Comparison of ENCODE assay signal across 1 cellular context in the genomic region with DNA sequence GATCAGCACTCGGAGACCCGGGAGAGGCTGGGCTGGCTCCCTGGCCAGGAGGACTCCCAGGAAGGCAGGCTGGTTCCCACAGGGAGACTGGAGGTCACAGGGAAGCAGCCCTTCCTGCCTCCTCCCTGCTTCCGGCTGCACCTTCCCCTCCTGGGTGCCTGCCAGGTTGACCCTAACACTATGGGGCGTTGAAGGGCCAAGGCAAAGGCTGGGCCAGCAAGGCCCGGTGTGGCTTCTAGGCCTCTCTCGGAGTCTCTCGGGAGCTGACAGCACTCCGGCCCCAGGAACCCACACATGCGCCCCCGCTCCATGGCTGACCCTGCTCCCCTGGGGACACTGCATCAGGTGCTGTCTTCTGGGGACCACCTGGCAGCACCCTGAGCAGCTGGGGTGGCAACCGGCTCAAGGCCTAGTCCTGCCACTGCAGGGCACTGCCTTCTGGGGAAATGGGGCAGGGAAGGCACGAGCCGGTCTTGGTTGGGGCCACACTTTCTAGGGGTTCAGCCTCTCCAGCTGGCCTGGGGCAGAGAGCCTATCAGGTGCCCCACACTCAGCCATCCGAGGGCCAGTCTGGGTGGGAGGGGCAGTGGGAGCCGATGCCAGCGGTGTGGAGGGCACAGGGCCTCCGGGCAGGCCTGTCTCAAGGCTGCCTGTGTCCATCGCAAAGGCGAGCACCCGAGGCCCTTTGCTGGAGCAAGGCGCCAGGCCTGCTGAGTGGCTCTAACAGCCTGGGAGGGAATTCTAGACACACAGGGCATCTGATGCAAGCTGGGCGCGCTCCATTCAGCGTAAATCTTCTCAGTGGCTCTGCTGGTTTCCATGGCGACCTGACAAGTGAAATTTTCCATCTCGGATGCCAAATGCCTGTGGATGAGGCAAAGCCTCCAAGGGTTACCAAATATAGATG.
A peak's percentile ranks its signal among the peaks of the same experiment; 100 is the strongest.
TF ChIP-seq lines count a peak whose summit lies in the region.

No MANE protein-coding gene starts in this region.

TF ChIP-seq in HepG2, 621 proteins besides CTCF, POLR2A, EP300 and RAD21 (continued from another document):
- TF ChIP-seq, protein P1, sequence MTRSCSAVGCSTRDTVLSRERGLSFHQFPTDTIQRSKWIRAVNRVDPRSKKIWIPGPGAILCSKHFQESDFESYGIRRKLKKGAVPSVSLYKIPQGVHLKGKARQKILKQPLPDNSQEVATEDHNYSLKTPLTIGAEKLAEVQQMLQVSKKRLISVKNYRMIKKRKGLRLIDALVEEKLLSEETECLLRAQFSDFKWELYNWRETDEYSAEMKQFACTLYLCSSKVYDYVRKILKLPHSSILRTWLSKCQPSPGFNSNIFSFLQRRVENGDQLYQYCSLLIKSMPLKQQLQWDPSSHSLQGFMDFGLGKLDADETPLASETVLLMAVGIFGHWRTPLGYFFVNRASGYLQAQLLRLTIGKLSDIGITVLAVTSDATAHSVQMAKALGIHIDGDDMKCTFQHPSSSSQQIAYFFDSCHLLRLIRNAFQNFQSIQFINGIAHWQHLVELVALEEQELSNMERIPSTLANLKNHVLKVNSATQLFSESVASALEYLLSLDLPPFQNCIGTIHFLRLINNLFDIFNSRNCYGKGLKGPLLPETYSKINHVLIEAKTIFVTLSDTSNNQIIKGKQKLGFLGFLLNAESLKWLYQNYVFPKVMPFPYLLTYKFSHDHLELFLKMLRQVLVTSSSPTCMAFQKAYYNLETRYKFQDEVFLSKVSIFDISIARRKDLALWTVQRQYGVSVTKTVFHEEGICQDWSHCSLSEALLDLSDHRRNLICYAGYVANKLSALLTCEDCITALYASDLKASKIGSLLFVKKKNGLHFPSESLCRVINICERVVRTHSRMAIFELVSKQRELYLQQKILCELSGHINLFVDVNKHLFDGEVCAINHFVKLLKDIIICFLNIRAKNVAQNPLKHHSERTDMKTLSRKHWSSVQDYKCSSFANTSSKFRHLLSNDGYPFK (CRISPR knock-in tag; IDR thresholded peaks at IDR 0.05; ENCODE audit: borderline replicate concordance), result peak; percentile 52; the same call in 1 of the 2 replicates
- TF ChIP-seq NAIF1 (CRISPR knock-in tag; IDR thresholded peaks at IDR 0.05; ENCODE audit: borderline replicate concordance) (no peak), GABPA (IDR thresholded peaks at IDR 0.05; ENCODE audit: low read depth, low read length) (no peak), GABPA (CRISPR knock-in tag; IDR thresholded peaks at IDR 0.05; ENCODE audit: low read depth) (peak; percentile 72)
- TF ChIP-seq, protein P2, sequence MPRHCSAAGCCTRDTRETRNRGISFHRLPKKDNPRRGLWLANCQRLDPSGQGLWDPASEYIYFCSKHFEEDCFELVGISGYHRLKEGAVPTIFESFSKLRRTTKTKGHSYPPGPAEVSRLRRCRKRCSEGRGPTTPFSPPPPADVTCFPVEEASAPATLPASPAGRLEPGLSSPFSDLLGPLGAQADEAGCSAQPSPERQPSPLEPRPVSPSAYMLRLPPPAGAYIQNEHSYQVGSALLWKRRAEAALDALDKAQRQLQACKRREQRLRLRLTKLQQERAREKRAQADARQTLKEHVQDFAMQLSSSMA (CRISPR knock-in tag; IDR thresholded peaks at IDR 0.05), result no peak
TF ChIP-seq in HepG2: peak in this region for 35.
